1 cellular context compared by ENCODE assay signal in genomic region chr2:88147145-88147544, GRCh38.
TF ChIP-seq lines count a peak whose summit lies in the region.

No MANE protein-coding gene starts in this region.

TF ChIP-seq in liver, 16 proteins besides CTCF, POLR2A, EP300 and RAD21 (continued from another document):
- TF ChIP-seq ZBTB33 (IDR thresholded peaks at IDR 0.05) (no peak), YY1 (IDR thresholded peaks at IDR 0.05) (no peak), JUND (IDR thresholded peaks at IDR 0.05) (no peak)
